ENCODE assay signal across 10 cellular contexts in the genomic region with DNA sequence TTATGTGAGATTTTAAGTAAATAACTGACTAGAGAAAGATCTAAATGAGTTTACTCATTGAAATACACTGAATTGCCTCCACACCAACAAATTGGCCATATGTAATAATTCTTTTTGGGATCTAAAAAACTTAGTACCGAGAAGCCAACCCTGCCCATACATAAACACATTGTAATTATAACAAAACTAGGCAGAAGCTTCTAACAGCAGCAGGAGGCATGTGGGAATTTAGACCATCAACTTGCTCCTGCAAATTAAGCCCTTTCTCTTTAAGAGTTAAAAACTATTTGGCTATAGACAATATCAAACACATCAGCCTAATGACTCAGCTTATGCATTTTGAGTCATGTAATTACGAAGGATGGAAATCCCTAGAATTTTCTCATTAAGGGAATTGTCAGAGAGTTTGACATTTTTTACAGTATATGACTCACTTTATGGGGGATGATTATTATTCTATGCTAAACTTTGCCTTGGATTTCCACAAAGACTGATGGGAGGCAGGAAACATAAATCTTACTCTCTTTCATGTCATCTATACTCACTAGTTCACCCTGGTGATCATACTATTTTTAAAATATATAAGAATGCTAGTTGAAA. TPM values are rescaled to one million over a fixed set of nuclear protein-coding genes. Genes with fewer than 3 reads are reported as not detected.
A peak's percentile ranks its signal among the peaks of the same experiment; 100 is the strongest.
DNase-seq lines count a peak whose midpoint lies in the region; ATAC-seq and TF ChIP-seq lines count a peak whose summit lies in the region.
"Had no signal": no experiment of that assay in that cellular context is flagged by ENCODE, and none has a peak within 500 bp of the region (broad histone marks: within the 10 kb centered on the region; RNA-seq: fewer than 3 reads in every experiment).

No MANE protein-coding gene starts in this region.

- no peaks in the 10 kb centered on the region for H3K9me3 ChIP-seq in CD4-positive, alpha-beta T cell (ENCODE audit: control insufficient read depth, low read length)
- H3K9me3 ChIP-seq in naive thymus-derived CD4-positive, alpha-beta T cell (ENCODE audit: control insufficient read depth in 2 of 3, low read length in 3 of 3): no peaks in the 10 kb centered on the region

- H3K27me3 ChIP-seq in CD4-positive, alpha-beta T cell (ENCODE audit: control insufficient read depth, insufficient read depth, low read length): no peaks in the 10 kb centered on the region
- no peaks in the 10 kb centered on the region for H3K27me3 ChIP-seq in naive thymus-derived CD4-positive, alpha-beta T cell (ENCODE audit: control insufficient read depth in 2 of 2, insufficient read depth in 2 of 2, low read length in 2 of 2)

- POLR2A ChIA-PET in CD4-positive, alpha-beta T cell (lab: Charles Lee): interaction anchor here (0.7 to 15.7 kb wide), 20 partner anchors 8 to 384 kb away, joined by 3 to 576 read pairs (median 15); a partner anchor contains a TSS
- POLR2A ChIA-PET in naive thymus-derived CD4-positive, alpha-beta T cell (lab: Charles Lee): interaction anchor here (0.9 to 18.2 kb wide), 14 partner anchors 11 to 1019 kb away, joined by 3 to 1069 read pairs (median 9); a partner anchor contains a TSS

- peak overlapping the region; percentile 98 for H3K27ac ChIP-seq in CD4-positive, alpha-beta T cell (ENCODE audit: low read depth, low read length)
- H3K27ac ChIP-seq in naive thymus-derived CD4-positive, alpha-beta T cell (ENCODE audit: low read depth, low read length): peak overlapping the region; percentile 98

- no peak for DNase-seq in CD4-positive, alpha-beta T cell
- DNase-seq in LoVo (ENCODE audit: low spot score) (peak; percentile 62), astrocyte of the spinal cord (ENCODE audit: low read depth, low spot score) (peak; percentile 82)
- DNase-seq in naive thymus-derived CD4-positive, alpha-beta T cell: peak in 1 of 9 donors; percentile 41
- DNase-seq in activated effector memory CD4-positive, alpha-beta T cell treated with Interleukin-2 at 50 U/mL for 16 hours: no peak
- DNase-seq: islet precursor cell, NCI-H2227 treated with DMSO at 0.1 percent for 48 hours had no signal

- TF ChIP-seq CTCF in CD4-positive, alpha-beta T cell (IDR thresholded peaks at IDR 0.05): no peak
- TF ChIP-seq CTCF in astrocyte of the spinal cord (IDR thresholded peaks at IDR 0.05; ENCODE audit: low read depth, low read length): no peak

- no peaks in the 10 kb centered on the region for H3K27me3 Mint-ChIP-seq in CD4-positive, alpha-beta T cell
- H3K27me3 Mint-ChIP-seq in naive thymus-derived CD4-positive, alpha-beta T cell: no peaks in the 10 kb centered on the region

- CTCF ChIA-PET in CD4-positive, alpha-beta T cell (lab: Charles Lee): interaction anchor here (0.8 to 5.7 kb wide), 9 partner anchors 10 to 200 kb away, joined by 3 to 39 read pairs (median 3); no protein-coding TSS in a partner anchor
- CTCF ChIA-PET in naive thymus-derived CD4-positive, alpha-beta T cell (lab: Charles Lee): interaction anchor here (1.1 to 11.1 kb wide), 14 partner anchors 10 to 207 kb away, joined by 3 to 128 read pairs (median 8); no protein-coding TSS in a partner anchor

- no peaks in the 10 kb centered on the region for H3K9me3 Mint-ChIP-seq in CD4-positive, alpha-beta T cell
- peaks cover 0 to 3% (median 0%) of the 10 kb centered on the region in 11 donors for H3K9me3 Mint-ChIP-seq in naive thymus-derived CD4-positive, alpha-beta T cell

- peak overlapping the region; percentile 93 for H3K4me3 Mint-ChIP-seq in CD4-positive, alpha-beta T cell
- H3K4me3 Mint-ChIP-seq in naive thymus-derived CD4-positive, alpha-beta T cell: peak overlapping the region; percentile 82 to 100 (median 94)

- H3K27ac Mint-ChIP-seq in CD4-positive, alpha-beta T cell: peak overlapping the region; percentile 99
- peak overlapping the region; percentile 96 to 100 (median 99) for H3K27ac Mint-ChIP-seq in naive thymus-derived CD4-positive, alpha-beta T cell

- intact Hi-C loops in CD4-positive, alpha-beta T cell (cut with DNase I, micrococcal nuclease): loop anchor here (2.0 to 5.0 kb wide), 6 partner anchors 21 to 385 kb away; a partner anchor contains a TSS
- intact Hi-C loops in naive thymus-derived CD4-positive, alpha-beta T cell (cut with micrococcal nuclease): loop anchor here (1.0 to 10.0 kb wide), 8 partner anchors 45 to 1255 kb away; a partner anchor contains a TSS

- peaks cover 73% of the 10 kb centered on the region for H3K4me1 Mint-ChIP-seq in CD4-positive, alpha-beta T cell (ENCODE audit: low read depth)
- peaks cover 25 to 73% (median 63%) of the 10 kb centered on the region in 7 donors for H3K4me1 Mint-ChIP-seq in naive thymus-derived CD4-positive, alpha-beta T cell

- in situ Hi-C loops in astrocyte of the spinal cord (cut with HindIII; ENCODE audit: low sequenced_read_pairs): no loop called here

- no peak for ATAC-seq in CD4-positive, alpha-beta T cell (ENCODE audit: poor library complexity)
- ATAC-seq in naive thymus-derived CD4-positive, alpha-beta T cell: no peak
- no peak for ATAC-seq in HG03280 (IDR thresholded peaks at IDR 0.05; ENCODE audit: unreplicated experiment)
- no peak for ATAC-seq in GM18858 (IDR thresholded peaks at IDR 0.05; ENCODE audit: unreplicated experiment)
- no peak for ATAC-seq in HG02759 (IDR thresholded peaks at IDR 0.05; ENCODE audit: unreplicated experiment)

- peaks cover 40 to 50% of the 10 kb centered on the region in 2 donors for H3K4me1 ChIP-seq in naive thymus-derived CD4-positive, alpha-beta T cell (ENCODE audit: control insufficient read depth in 2 of 2, insufficient read depth in 2 of 2, low read length in 2 of 2)

- no peak overlapping the region for H3K4me3 ChIP-seq in astrocyte of the spinal cord (ENCODE audit: low read depth, low read length)
- peak overlapping the region; percentile 80 for H3K4me3 ChIP-seq in naive thymus-derived CD4-positive, alpha-beta T cell (ENCODE audit: low read length)

- H3K36me3 ChIP-seq in naive thymus-derived CD4-positive, alpha-beta T cell (ENCODE audit: control insufficient read depth in 2 of 3, insufficient read depth in 3 of 3, low read length in 3 of 3): peaks cover 30 to 46% (median 35%) of the 10 kb centered on the region in 3 experiments

- peaks cover 78% of the 10 kb centered on the region for H3K36me3 Mint-ChIP-seq in CD4-positive, alpha-beta T cell (ENCODE audit: low read depth)
- H3K36me3 Mint-ChIP-seq in naive thymus-derived CD4-positive, alpha-beta T cell: peaks cover 48 to 59% (median 56%) of the 10 kb centered on the region in 5 donors

RNA-seq across cellular contexts. Expression of a gene that starts 1.0 kb away (rescaled TPM):
- total RNA-seq in CD4-positive, alpha-beta T cell: 100 to 1,000 TPM; 623 to 638 TPM
- 1,000 to 10,000 TPM in 2 of 5 experiments, 100 to 1,000 TPM in 3; 341 to 1,298 (median 608) TPM for total RNA-seq in naive thymus-derived CD4-positive, alpha-beta T cell
- polyA plus RNA-seq in naive thymus-derived CD4-positive, alpha-beta T cell: 100 to 1,000 TPM; 690 to 965 TPM

Comparison
In these comparisons a context has a peak if more than half of its experiments do, and no peak if none do; other contexts are left out.
1. DNase-seq: peak in LoVo (single experiment) and astrocyte of the spinal cord (single experiment); none in CD4-positive, alpha-beta T cell (0 of 10) and activated effector memory CD4-positive, alpha-beta T cell treated with Interleukin-2 at 50 U/mL for 16 hours (single experiment).